24 cellular contexts compared by ENCODE assay signal in genomic region chr14:45258073-45258472, GRCh38.
"Had no signal": no experiment of that assay in that cellular context is flagged by ENCODE, and none has a peak within 500 bp of the region (broad histone marks: within the 10 kb centered on the region; RNA-seq: fewer than 3 reads in every experiment).

No MANE protein-coding gene starts in this region.

- H3K4me1 Mint-ChIP-seq: activated naive CD4-positive, alpha-beta T cell treated with anti-CD3 and anti-CD28 coated beads, Interleukin-2, amount 50 U/mL, for 24 hours; activated naive CD8-positive, alpha-beta T cell treated with anti-CD3 and anti-CD28 coated beads, Interleukin-2, amount 10 ng/mL, durations not matched to agents 7 days and 5 days; activated T-helper 17 cell treated with anti-CD3 and anti-CD28 coated beads, Interleukin-2, amount 50 U/mL, for 72 hours; central memory CD8-positive, alpha-beta T cell had no signal

- H3K4me3 Mint-ChIP-seq: activated CD4-positive, alpha-beta T cell treated with anti-CD3 and anti-CD28 coated beads, Interleukin-2, amount 10 ng/mL, durations not matched to agents 24 days and 14 days; activated CD8-positive, alpha-beta T cell treated with anti-CD3 and anti-CD28 coated beads for 36 hours; activated naive CD4-positive, alpha-beta T cell treated with anti-CD3 and anti-CD28 coated beads, Interleukin-2, amount 50 U/mL, for 24 hours; activated naive CD8-positive, alpha-beta T cell treated with anti-CD3 and anti-CD28 coated beads, Interleukin-2, amount 10 ng/mL, durations not matched to agents 7 days and 5 days; activated T-cell treated with anti-CD3 and anti-CD28 coated beads, Interleukin-2, amount 50 U/mL, for 72 hours; activated T-helper 17 cell treated with anti-CD3 and anti-CD28 coated beads, Interleukin-2, amount 50 U/mL, for 72 hours; central memory CD8-positive, alpha-beta T cell had no signal

- H3K27me3 ChIP-seq: ascending aorta, cardiac muscle cell, colonic mucosa had no signal

- ATAC-seq: activated CD8-positive, alpha-beta T cell treated with anti-CD3 and anti-CD28 coated beads for 36 hours; activated T-cell treated with anti-CD3 and anti-CD28 coated beads, Interleukin-2, amount 50 U/mL, for 72 hours; activated T-helper 17 cell treated with anti-CD3 and anti-CD28 coated beads, Interleukin-2, amount 50 U/mL, for 72 hours had no signal

- H3K9me3 ChIP-seq: colonic mucosa had no signal

- H3K36me3 ChIP-seq: ascending aorta, cardiac muscle cell, colonic mucosa, WERI-Rb-1 had no signal

- H3K4me3 ChIP-seq: ascending aorta, cardiac muscle cell, colonic mucosa had no signal

- H3K27me3 Mint-ChIP-seq: activated CD8-positive, alpha-beta T cell treated with anti-CD3 and anti-CD28 coated beads for 36 hours; activated naive CD4-positive, alpha-beta T cell treated with anti-CD3 and anti-CD28 coated beads, Interleukin-2, amount 50 U/mL, for 24 hours; activated T-helper 17 cell treated with anti-CD3 and anti-CD28 coated beads, Interleukin-2, amount 50 U/mL, for 72 hours had no signal

- DNase-seq: activated CD4-positive, alpha-beta T cell treated with anti-CD3 and anti-CD28 coated beads, Interleukin-2, amount 10 ng/mL, durations not matched to agents 24 days and 14 days; activated CD4-positive, alpha-beta T cell treated with anti-CD3 and anti-CD28 coated beads, Interleukin-2, amount 50 U/mL, for 4 hours; activated CD8-positive, alpha-beta T cell treated with anti-CD3 and anti-CD28 coated beads for 36 hours; activated effector memory CD4-positive, alpha-beta T cell treated with anti-CD3 and anti-CD28 coated beads, Interleukin-2, amount 50 U/mL, for 16 hours; activated naive CD4-positive, alpha-beta T cell; activated naive CD8-positive, alpha-beta T cell treated with anti-CD3 and anti-CD28 coated beads, Interleukin-2, amount 10 ng/mL, durations not matched to agents 7 days and 5 days; activated T-cell treated with anti-CD3 and anti-CD28 coated beads, Interleukin-2, amount 50 U/mL, for 1 hour; activated T-cell treated with anti-CD3 and anti-CD28 coated beads, Interleukin-2, amount 50 U/mL, for 72 hours; amygdala; colonic mucosa; NCI-H1105; NCI-H1417 treated with DMSO at 0.1 percent for 48 hours; NCI-H1694; NCI-H2029; NCI-H345; NCI-H524 treated with DMSO at 0.1 percent for 48 hours; Right ventricle myocardium superior; T1000; WERI-Rb-1 had no signal

- H3K27ac Mint-ChIP-seq: activated CD4-positive, alpha-beta T cell treated with anti-CD3 and anti-CD28 coated beads, Interleukin-2, amount 10 ng/mL, durations not matched to agents 24 days and 14 days; activated CD8-positive, alpha-beta T cell treated with anti-CD3 and anti-CD28 coated beads for 36 hours; activated naive CD4-positive, alpha-beta T cell treated with anti-CD3 and anti-CD28 coated beads, Interleukin-2, amount 50 U/mL, for 24 hours; activated naive CD8-positive, alpha-beta T cell treated with anti-CD3 and anti-CD28 coated beads, Interleukin-2, amount 10 ng/mL, durations not matched to agents 7 days and 5 days; activated T-cell treated with anti-CD3 and anti-CD28 coated beads, Interleukin-2, amount 50 U/mL, for 72 hours; activated T-helper 17 cell treated with anti-CD3 and anti-CD28 coated beads, Interleukin-2, amount 50 U/mL, for 72 hours had no signal

- H3K27ac ChIP-seq: ascending aorta, cardiac muscle cell, colonic mucosa, WERI-Rb-1 had no signal

- H3K4me1 ChIP-seq: colonic mucosa had no signal
